8 cellular contexts compared by ENCODE assay signal in genomic region chr14:52729925-52730707, GRCh38. TPM values are rescaled to one million over a fixed set of nuclear protein-coding genes. Genes with fewer than 3 reads are reported as not detected.
DNase-seq lines count a peak whose midpoint lies in the region; ATAC-seq and TF ChIP-seq lines count a peak whose summit lies in the region.

A gene with protein sequence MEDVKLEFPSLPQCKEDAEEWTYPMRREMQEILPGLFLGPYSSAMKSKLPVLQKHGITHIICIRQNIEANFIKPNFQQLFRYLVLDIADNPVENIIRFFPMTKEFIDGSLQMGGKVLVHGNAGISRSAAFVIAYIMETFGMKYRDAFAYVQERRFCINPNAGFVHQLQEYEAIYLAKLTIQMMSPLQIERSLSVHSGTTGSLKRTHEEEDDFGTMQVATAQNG (plus strand): TSS chr14:52730166. CDS start chr14:52730475, 309 bp downstream.

- no peaks in the 10 kb centered on the region for H3K9me3 ChIP-seq in fibroblast of lung (ENCODE audit: control insufficient read depth, insufficient read depth, low read depth, low read length)
- H3K9me3 ChIP-seq in naive thymus-derived CD4-positive, alpha-beta T cell (ENCODE audit: control insufficient read depth in 2 of 3, low read length in 3 of 3) = no peaks in the 10 kb centered on the region

- no peaks in the 10 kb centered on the region for H4K20me1 ChIP-seq in fibroblast of lung (ENCODE audit: control insufficient read depth, extremely low read depth, insufficient read depth, low read length)

- H3K4me3 ChIP-seq in LNCaP clone FGC (ENCODE audit: low read depth, low read length) = peak within 1 kb of the TSS; percentile 93
- H3K4me3 ChIP-seq in fibroblast of lung (replicated peaks in 1 of 4; ENCODE audit: control extremely low read depth in 1 of 4, insufficient read depth in 1 of 4, low read depth in 3 of 4, low read length in 4 of 4) = peak within 1 kb of the TSS; percentile 75 to 96 (median 86)
- H3K4me3 ChIP-seq in naive thymus-derived CD4-positive, alpha-beta T cell (ENCODE audit: low read length) = peak within 1 kb of the TSS; percentile 88

- CTCF ChIA-PET in naive thymus-derived CD4-positive, alpha-beta T cell (lab: Charles Lee) = no interaction called here

- H3K4me3 Mint-ChIP-seq in naive thymus-derived CD4-positive, alpha-beta T cell = peak within 1 kb of the TSS; percentile 87 to 95 (median 94)
- peak within 1 kb of the TSS; percentile 94 for H3K4me3 Mint-ChIP-seq in stimulated activated memory B cell treated with anti-CD40 and anti-IgM and Interleukin-4, amounts not matched to agents 10 μg/mL and 1 μg/mL and 100 μg/mL, for 72 hours

- H3K27ac ChIP-seq in fibroblast of lung (ENCODE audit: insufficient read depth, low read length) = peak within 1 kb of the TSS; percentile 87
- H3K27ac ChIP-seq in naive thymus-derived CD4-positive, alpha-beta T cell (ENCODE audit: low read depth, low read length) = peak within 1 kb of the TSS; percentile 94

- no peaks in the 10 kb centered on the region for H3K27me3 ChIP-seq in fibroblast of lung (ENCODE audit: control insufficient read depth, insufficient read depth, low read length)
- H3K27me3 ChIP-seq in naive thymus-derived CD4-positive, alpha-beta T cell (ENCODE audit: control insufficient read depth in 2 of 2, insufficient read depth in 2 of 2, low read length in 2 of 2) = no peaks in the 10 kb centered on the region

- H2AFZ ChIP-seq in fibroblast of lung (ENCODE audit: low read length) = peak within 1 kb of the TSS; percentile 86

- peak; percentile 99 for ATAC-seq in naive thymus-derived CD4-positive, alpha-beta T cell
- ATAC-seq in stimulated activated memory B cell treated with anti-CD40 and anti-IgM and Interleukin-4, amounts not matched to agents 10 μg/mL and 1 μg/mL and 100 μg/mL, for 72 hours = peak; percentile 99

- POLR2A ChIA-PET in naive thymus-derived CD4-positive, alpha-beta T cell (lab: Charles Lee) = interaction anchor here (0.6 to 11.0 kb wide), 10 partner anchors 9 to 178 kb away, joined by 3 to 119 read pairs (median 5); partner anchors contain the start of genes ERO1A, GPR137C, PSMC6 and TXNDC16

- TF ChIP-seq CTCF in LNCaP clone FGC (IDR thresholded peaks at IDR 0.05; ENCODE audit: control insufficient read depth, extremely low read depth, insufficient read depth) (no peak), fibroblast of lung (conservative IDR thresholded peaks at IDR 0.05 in 1 of 2, IDR thresholded peaks at IDR 0.05 in 1 of 2; ENCODE audit: low read depth in 1 of 2, low read length in 2 of 2) (no peak)

- H3K4me1 ChIP-seq in fibroblast of lung (ENCODE audit: control insufficient read depth, extremely low read depth, insufficient read depth, low read length) = no peaks in the 10 kb centered on the region
- H3K4me1 ChIP-seq in naive thymus-derived CD4-positive, alpha-beta T cell (ENCODE audit: control insufficient read depth in 2 of 2, insufficient read depth in 2 of 2, low read length in 2 of 2) = peaks cover 15 to 16% of the 10 kb centered on the region in 2 donors

- peak within 1 kb of the TSS; percentile 85 for H3K9ac ChIP-seq in fibroblast of lung (ENCODE audit: insufficient read depth, low read length)

- peaks cover 17% of the 10 kb centered on the region for H3K79me2 ChIP-seq in fibroblast of lung (ENCODE audit: control insufficient read depth, insufficient read depth, low read length)

- H3K4me2 ChIP-seq in fibroblast of lung (ENCODE audit: extremely low read depth, insufficient read depth, low read length) = peak within 1 kb of the TSS; percentile 81

- no peaks in the 10 kb centered on the region for H3K27me3 Mint-ChIP-seq in naive thymus-derived CD4-positive, alpha-beta T cell
- H3K27me3 Mint-ChIP-seq in stimulated activated memory B cell treated with anti-CD40 and anti-IgM and Interleukin-4, amounts not matched to agents 10 μg/mL and 1 μg/mL and 100 μg/mL, for 72 hours = no peaks in the 10 kb centered on the region

- H3K4me1 Mint-ChIP-seq in naive thymus-derived CD4-positive, alpha-beta T cell = peaks cover 18 to 40% (median 33%) of the 10 kb centered on the region in 7 donors
- H3K4me1 Mint-ChIP-seq in stimulated activated memory B cell treated with anti-CD40 and anti-IgM and Interleukin-4, amounts not matched to agents 10 μg/mL and 1 μg/mL and 100 μg/mL, for 72 hours = peaks cover 36% of the 10 kb centered on the region

- peak within 1 kb of the TSS; percentile 84 to 97 (median 89) for H3K27ac Mint-ChIP-seq in naive thymus-derived CD4-positive, alpha-beta T cell
- H3K27ac Mint-ChIP-seq in stimulated activated memory B cell treated with anti-CD40 and anti-IgM and Interleukin-4, amounts not matched to agents 10 μg/mL and 1 μg/mL and 100 μg/mL, for 72 hours = peak within 1 kb of the TSS; percentile 85

- H3K36me3 Mint-ChIP-seq in naive thymus-derived CD4-positive, alpha-beta T cell = peaks cover 6 to 29% (median 24%) of the 10 kb centered on the region in 5 donors
- H3K36me3 Mint-ChIP-seq in stimulated activated memory B cell treated with anti-CD40 and anti-IgM and Interleukin-4, amounts not matched to agents 10 μg/mL and 1 μg/mL and 100 μg/mL, for 72 hours = peaks cover 24% of the 10 kb centered on the region

- intact Hi-C loops in naive thymus-derived CD4-positive, alpha-beta T cell (cut with micrococcal nuclease) = loop anchor here (1.0 to 10.0 kb wide), 13 partner anchors 10 to 1635 kb away; partner anchors contain the start of genes DDHD1 (in 2 of the 2), GNPNAT1 (in 2 of the 2), GPR137C (in 2 of the 2) and PSMC6 (in 2 of the 2)

- no peaks in the 10 kb centered on the region for H3K36me3 ChIP-seq in fibroblast of lung (ENCODE audit: control insufficient read depth, insufficient read depth, low read length)
- H3K36me3 ChIP-seq in naive thymus-derived CD4-positive, alpha-beta T cell (ENCODE audit: control insufficient read depth in 2 of 3, insufficient read depth in 3 of 3, low read length in 3 of 3) = peaks cover 0 to 32% (median 11%) of the 10 kb centered on the region in 3 experiments

- DNase-seq in EH (ENCODE audit: low read depth) = peak; percentile 99
- peak; percentile 98 for DNase-seq in H4 (ENCODE audit: low spot score)
- peak; percentile 95 for DNase-seq in LNCaP clone FGC (ENCODE audit: low read depth)
- peak; percentile 97 for DNase-seq in RPMI8226
- DNase-seq in activated T-helper 1 cell treated with anti-CD3 and anti-CD28 coated beads, Interleukin-2, amount 50 U/mL, for 16 hours (ENCODE audit: low read depth in 1 of 2, low spot score in 1 of 2) = peak; percentile 94 to 97
- DNase-seq in fibroblast of lung (ENCODE audit: low read depth in 2 of 2) = peak; percentile 97 to 98
- peak; percentile 91 to 97 (median 94) for DNase-seq in naive thymus-derived CD4-positive, alpha-beta T cell

- peaks cover 0 to 1% (median 0%) of the 10 kb centered on the region in 11 donors for H3K9me3 Mint-ChIP-seq in naive thymus-derived CD4-positive, alpha-beta T cell
- H3K9me3 Mint-ChIP-seq in stimulated activated memory B cell treated with anti-CD40 and anti-IgM and Interleukin-4, amounts not matched to agents 10 μg/mL and 1 μg/mL and 100 μg/mL, for 72 hours = no peaks in the 10 kb centered on the region

RNA-seq across cellular contexts. Expression of the gene that starts here (rescaled TPM):
- 7.2 and 10.5 TPM in 2 replicates for total RNA-seq in H4 (2014; rRNA removed; shearing (Covaris generic))
- 13.1 and 14.9 TPM in 2 replicates for total RNA-seq in fibroblast of lung
- polyA plus RNA-seq in fibroblast of lung = 16.6 and 17.0 TPM in 2 replicates
- polyA plus RNA-seq in fibroblast of lung (2012) = 9.8 and 11.1 TPM in 2 replicates
- 3.1 and 4.2 TPM in 2 replicates for polyA minus RNA-seq in fibroblast of lung (ENCODE audit: low replicate concordance)
- total RNA-seq in naive thymus-derived CD4-positive, alpha-beta T cell = 10 to 100 TPM; 23.9 to 45.3 (median 29.2) TPM
- polyA plus RNA-seq in naive thymus-derived CD4-positive, alpha-beta T cell = 10 to 100 TPM; 17.2 to 42.8 TPM

Comparison
In these comparisons a context has a peak if more than half of its experiments do, and no peak if none do; other contexts are left out.
1. Peak in every context shown above with its lines: DNase-seq, ATAC-seq, H3K4me3 ChIP-seq and H3K27ac ChIP-seq.